In the genomic region with DNA sequence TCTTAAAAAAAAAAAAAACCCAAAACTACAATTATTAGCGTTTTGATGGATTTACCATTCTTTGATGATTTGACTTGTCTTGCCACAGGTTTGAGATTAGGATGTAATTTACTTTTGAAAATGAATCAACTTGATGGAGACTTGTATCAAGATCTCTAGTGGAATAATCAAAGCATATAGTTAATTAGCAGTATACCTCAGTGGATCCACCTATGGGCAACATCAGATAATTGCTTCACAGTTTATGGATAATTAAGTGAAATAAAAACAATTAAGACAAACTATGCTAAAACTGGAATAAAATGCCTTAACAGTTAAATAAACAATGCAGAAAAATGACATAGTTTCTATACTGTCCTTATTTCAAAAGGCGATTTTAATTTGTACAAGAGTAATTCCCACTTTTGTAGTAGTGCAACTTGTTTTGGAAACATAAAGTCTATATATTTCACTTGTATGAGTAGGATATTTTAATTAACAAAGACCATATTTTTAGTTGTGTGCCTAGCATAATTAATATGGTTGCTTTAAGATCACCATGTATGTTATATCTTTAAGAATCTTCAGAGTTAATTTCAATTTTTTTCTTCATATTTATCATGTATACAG, we compare ENCODE assay signal across 8 cellular contexts. TPM values are rescaled to one million over a fixed set of nuclear protein-coding genes. Genes with fewer than 3 reads are reported as not detected.
DNase-seq lines count a peak whose midpoint lies in the region; ATAC-seq, FAIRE-seq and TF ChIP-seq lines count a peak whose summit lies in the region.

No MANE protein-coding gene starts in this region.

- no peak overlapping the region for H3K4ac ChIP-seq in mesenchymal stem cell (ENCODE audit: low read depth in 1 of 2, low read length in 2 of 2)

- H3K9ac ChIP-seq in HUES64 (ENCODE audit: low read depth, low read length) (no peak overlapping the region), astrocyte (ENCODE audit: low read length) (peak overlapping the region; percentile 93), mesenchymal stem cell (ENCODE audit: low read length) (peak overlapping the region; percentile 98)

- peaks cover 45% of the 10 kb centered on the region for H4K20me1 ChIP-seq in astrocyte (ENCODE audit: insufficient read depth, low read length)

- H2BK5ac ChIP-seq in mesenchymal stem cell (ENCODE audit: low read depth, low read length, poor library complexity, severe bottlenecking), result no peak overlapping the region

- H3K27me3 ChIP-seq in HUES64 (ENCODE audit: insufficient read depth, low read length) (peaks cover 34% of the 10 kb centered on the region), astrocyte (ENCODE audit: insufficient read depth, low read length) (no peaks in the 10 kb centered on the region), mesenchymal stem cell (ENCODE audit: control insufficient read depth in 1 of 2, insufficient read depth in 1 of 2, low read length in 2 of 2) (no peaks in the 10 kb centered on the region)

- DNase-seq in CD1c-positive myeloid dendritic cell (ENCODE audit: extremely low spot score) (peak; percentile 23), astrocyte (ENCODE audit: low read depth) (peak; percentile 10), mesenchymal stem cell (peak; percentile 43), mucosa of gallbladder (ENCODE audit: low spot score) (no peak)
- no peak for DNase-seq in activated CD8-positive, alpha-beta memory T cell treated with anti-CD3 and anti-CD28 coated beads for 24 hours

- 0 out of 2 replicates have a peak overlapping the region, but pooled peaks have one; percentile 5 for H3K4me3 ChIP-seq in HUES64 (ENCODE audit: low read length)
- H3K4me3 ChIP-seq in astrocyte (ENCODE audit: insufficient read depth, low read depth, low read length), result peak overlapping the region; percentile 85
- H3K4me3 ChIP-seq in mesenchymal stem cell (ENCODE audit: insufficient read depth in 1 of 2, low read depth in 1 of 2, low read length in 2 of 2), result peak overlapping the region in 1 of 2 experiments; percentile 92

- WGBS in HUES64, result 63% methylated on average over 1 of the region's 2 CpGs
- 43% methylated on average over 1 of the region's 2 CpGs for WGBS in mesenchymal stem cell

- no peak overlapping the region for H4K8ac ChIP-seq in mesenchymal stem cell (ENCODE audit: low read length)

- H2BK120ac ChIP-seq in mesenchymal stem cell (ENCODE audit: low read depth, low read length), result no peak overlapping the region

- H2BK15ac ChIP-seq in mesenchymal stem cell (ENCODE audit: low read depth, poor library complexity, severe bottlenecking), result no peak overlapping the region

- peaks cover 1% of the 10 kb centered on the region; the same call in 1 of the 2 replicates for H3K36me3 ChIP-seq in HUES64 (ENCODE audit: insufficient read depth, low read length)
- H3K36me3 ChIP-seq in astrocyte (ENCODE audit: insufficient read depth, low read length), result peaks cover 29% of the 10 kb centered on the region
- peaks cover 13 to 46% of the 10 kb centered on the region in 2 experiments for H3K36me3 ChIP-seq in mesenchymal stem cell (ENCODE audit: control insufficient read depth in 1 of 2, insufficient read depth in 2 of 2, low read depth in 1 of 2, low read length in 2 of 2)

- H3K4me1 ChIP-seq in HUES64 (ENCODE audit: insufficient read depth, low read length) (peaks cover 45% of the 10 kb centered on the region), astrocyte (ENCODE audit: insufficient read depth, low read length) (peaks cover 3% of the 10 kb centered on the region), mesenchymal stem cell (ENCODE audit: control insufficient read depth, insufficient read depth, low read depth, low read length) (no peaks in the 10 kb centered on the region)

- peaks cover 2% of the 10 kb centered on the region for H3K9me3 Mint-ChIP-seq in astrocyte (ENCODE audit: unreplicated experiment)

- H3K23ac ChIP-seq in mesenchymal stem cell (ENCODE audit: low read length in 2 of 2), result no peak overlapping the region

- peak overlapping the region; percentile 62 for H3K27ac Mint-ChIP-seq in astrocyte (ENCODE audit: unreplicated experiment)

- peaks cover 12% of the 10 kb centered on the region for H3K36me3 Mint-ChIP-seq in astrocyte (ENCODE audit: low read depth, unreplicated experiment)

- H4K91ac ChIP-seq in mesenchymal stem cell (ENCODE audit: low read length), result no peak overlapping the region

- H2BK12ac ChIP-seq in mesenchymal stem cell (ENCODE audit: low read length in 2 of 2), result no peak overlapping the region

- H3K18ac ChIP-seq in mesenchymal stem cell (ENCODE audit: low read depth in 1 of 2, low read length in 2 of 2), result no peak overlapping the region

- H3K4me1 Mint-ChIP-seq in astrocyte (ENCODE audit: low read depth, unreplicated experiment), result peaks cover 19% of the 10 kb centered on the region

- H2AK5ac ChIP-seq in mesenchymal stem cell (ENCODE audit: low read length, severe bottlenecking), result no peak overlapping the region

- peaks cover 74% of the 10 kb centered on the region for H3K79me2 ChIP-seq in astrocyte (ENCODE audit: insufficient read depth, low read length)

- no peaks in the 10 kb centered on the region for H3K79me1 ChIP-seq in mesenchymal stem cell (replicated peaks; ENCODE audit: low read length, poor library complexity, severe bottlenecking)

- ATAC-seq in HG03460 (IDR thresholded peaks at IDR 0.05; ENCODE audit: unreplicated experiment) (no peak), GM19035 (IDR thresholded peaks at IDR 0.05; ENCODE audit: unreplicated experiment) (no peak)

- H3K9me3 ChIP-seq in HUES64 (ENCODE audit: insufficient read depth, low read depth, low read length) (no peaks in the 10 kb centered on the region), astrocyte (ENCODE audit: insufficient read depth, low read depth, low read length) (no peaks in the 10 kb centered on the region), mesenchymal stem cell (ENCODE audit: control insufficient read depth, low read length) (no peaks in the 10 kb centered on the region)

- TF ChIP-seq CTCF in astrocyte (IDR thresholded peaks at IDR 0.05; ENCODE audit: insufficient read depth, low read depth, low read length), result peak; percentile 23

- peak overlapping the region; percentile 93 for H3K4me3 Mint-ChIP-seq in astrocyte (ENCODE audit: unreplicated experiment)

- H3K14ac ChIP-seq in mesenchymal stem cell (ENCODE audit: low read length in 2 of 2), result no peak overlapping the region

- H3K27ac ChIP-seq in HUES64 (ENCODE audit: low read depth, low read length), result no peak overlapping the region
- H3K27ac ChIP-seq in astrocyte (ENCODE audit: low read depth, low read length), result no peak overlapping the region
- H3K27ac ChIP-seq in mesenchymal stem cell (ENCODE audit: low read length, poor library complexity, severe bottlenecking), result no peak overlapping the region

- H3K4me2 ChIP-seq in astrocyte (ENCODE audit: low read length), result peak overlapping the region; percentile 85
- no peak overlapping the region for H3K4me2 ChIP-seq in mesenchymal stem cell (ENCODE audit: low read length, poor library complexity, severe bottlenecking)

- peak; percentile 43 for FAIRE-seq in astrocyte (lab: Jason Lieb, UNC)

- no peaks in the 10 kb centered on the region for H3K27me3 Mint-ChIP-seq in astrocyte (ENCODE audit: low read depth, unreplicated experiment)

- H2AFZ ChIP-seq in astrocyte (ENCODE audit: low read depth, low read length) (no peak overlapping the region), mesenchymal stem cell (ENCODE audit: low read depth, low read length) (no peak overlapping the region)

RNA-seq across cellular contexts. Expression of gene CPEB2, which starts 4.2 kb away (rescaled TPM):
- polyA plus RNA-seq in HUES64 (2013, experiment 1 of 2), result 1.0 TPM
- polyA plus RNA-seq in HUES64 (2013, experiment 2 of 2), result 2.7 TPM
- total RNA-seq in astrocyte, result 46.8 and 47.3 TPM in 2 replicates
- 7.9 TPM for polyA plus RNA-seq in mesenchymal stem cell (2013, experiment 1 of 2)
- 8.5 TPM for polyA plus RNA-seq in mesenchymal stem cell (2013, experiment 2 of 2)
- 32.4 TPM for total RNA-seq in mucosa of gallbladder

Comparison
In these comparisons a context has a peak if more than half of its experiments do, and no peak if none do; other contexts are left out.
1. DNase-seq: peak in CD1c-positive myeloid dendritic cell (single experiment), astrocyte (single experiment) and mesenchymal stem cell (single experiment); none in mucosa of gallbladder (single experiment) and activated CD8-positive, alpha-beta memory T cell treated with anti-CD3 and anti-CD28 coated beads for 24 hours (single experiment).